Comparison of ENCODE assay signal across 20 cellular contexts in the genomic region with DNA sequence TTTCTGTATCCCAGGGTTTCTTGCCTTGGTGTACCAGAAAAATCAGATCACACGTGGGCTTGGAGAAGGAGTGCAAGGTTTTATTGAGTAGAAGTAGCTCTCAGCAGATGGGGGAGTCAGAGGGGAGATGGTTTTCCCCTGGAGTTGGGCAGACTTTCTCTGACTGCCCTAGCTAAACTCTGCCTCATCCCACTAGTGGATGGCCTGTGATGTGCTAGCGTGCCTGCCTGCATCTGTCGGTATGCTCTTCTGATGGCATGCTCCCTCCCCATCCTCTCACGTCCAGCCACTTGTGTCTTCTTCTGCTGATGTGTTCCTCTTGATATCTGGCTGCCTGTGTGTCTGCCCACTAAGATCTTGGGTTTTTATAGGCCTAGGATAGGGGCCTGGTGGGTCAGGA.
"Had no signal": no experiment of that assay in that cellular context is flagged by ENCODE, and none has a peak within 500 bp of the region (broad histone marks: within the 10 kb centered on the region; RNA-seq: fewer than 3 reads in every experiment).

No MANE protein-coding gene starts in this region.

- ATAC-seq: foreskin keratinocyte; left cardiac atrium; lower lobe of right lung; natural killer cell treated with Interleukin-12 subunit alpha and Interleukin-12 subunit beta and Interleukin-15 and Interleukin-18, amount 100 ng/mL, for 72 hours; psoas muscle; sciatic nerve; stimulated activated naive B cell treated with anti-CD40 and anti-IgM and Interleukin-4, amounts not matched to agents 10 μg/mL and 1 μg/mL and 100 μg/mL, for 72 hours had no signal

- H3K4me1 ChIP-seq: colonic mucosa, esophagus squamous epithelium, foreskin keratinocyte, left ventricle myocardium inferior, lower lobe of right lung, psoas muscle, stomach, transverse colon had no signal

- DNase-seq: colonic mucosa; dermis blood vessel endothelial cell; esophagus squamous epithelium; foreskin keratinocyte; kidney; left cardiac atrium; left ventricle myocardium inferior; lower lobe of right lung; psoas muscle; retina; stimulated activated CD4-positive, alpha-beta T cell treated with anti-CD3 and anti-CD28 coated beads, Interleukin-2, amount 100 ng/mL, for 24 hours; stimulated activated CD4-positive, alpha-beta T cell treated with anti-CD3 and anti-CD28 coated beads, Interleukin-4, amount 100 ng/mL, for 4 hours; stimulated activated naive B cell treated with anti-CD40 and anti-IgM and Interleukin-4, amounts not matched to agents 10 μg/mL and 1 μg/mL and 100 μg/mL, for 72 hours; stomach; substantia nigra; transverse colon had no signal

- H3K27me3 ChIP-seq: colonic mucosa, esophagus squamous epithelium, foreskin keratinocyte, neutrophil, stomach, transverse colon had no signal

- H3K36me3 ChIP-seq: colonic mucosa, esophagus squamous epithelium, left ventricle myocardium inferior, lower lobe of right lung, neutrophil, stomach, thoracic aorta, transverse colon had no signal

- H3K4me3 ChIP-seq: colonic mucosa, esophagus squamous epithelium, left ventricle myocardium inferior, lower lobe of right lung, psoas muscle, stomach, thoracic aorta, transverse colon had no signal

- H3K9me3 ChIP-seq: colonic mucosa, esophagus squamous epithelium, left ventricle myocardium inferior, lower lobe of right lung, neutrophil, psoas muscle, stomach, thoracic aorta, transverse colon had no signal

- H3K27ac ChIP-seq: colonic mucosa, esophagus squamous epithelium, foreskin keratinocyte, left ventricle myocardium inferior, lower lobe of right lung, neutrophil, psoas muscle, stomach, thoracic aorta, transverse colon had no signal
